Comparison of ENCODE assay signal across 14 cellular contexts in the genomic region with DNA sequence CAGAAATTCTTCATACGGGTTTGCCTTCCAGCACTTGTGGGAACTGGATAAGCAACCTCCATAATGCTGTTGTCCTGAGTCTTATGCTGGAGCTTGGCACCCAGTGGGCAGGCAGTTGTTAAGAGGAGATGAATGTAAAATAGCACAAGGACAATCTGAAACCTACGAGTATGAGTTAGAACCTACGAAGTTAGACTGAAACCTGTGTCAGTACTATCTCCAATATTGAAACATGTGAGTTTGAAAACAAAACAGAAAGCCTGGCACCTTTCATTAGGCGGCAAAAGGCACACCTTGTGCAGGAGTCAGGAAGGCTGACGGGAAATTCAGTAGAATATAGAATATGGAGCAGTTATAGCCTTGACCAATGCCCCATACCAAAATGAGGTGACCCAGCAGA.
DNase-seq lines count a peak whose midpoint lies in the region; ATAC-seq, FAIRE-seq and TF ChIP-seq lines count a peak whose summit lies in the region.
"Had no signal": no experiment of that assay in that cellular context is flagged by ENCODE, and none has a peak within 500 bp of the region (broad histone marks: within the 10 kb centered on the region; RNA-seq: fewer than 3 reads in every experiment).

No MANE protein-coding gene starts in this region.

- H3K4me3 Mint-ChIP-seq in osteocyte (ENCODE audit: unreplicated experiment): no peak overlapping the region
- H3K4me3 Mint-ChIP-seq: B cell; CD4-positive, alpha-beta memory T cell; GM23338 had no signal

- H2AFZ ChIP-seq in MM.1S (ENCODE audit: low read length) (peak overlapping the region; percentile 13), GM12878 (ENCODE audit: control insufficient read depth, low read depth, low read length) (no peak overlapping the region)
- H2AFZ ChIP-seq: GM23338 had no signal

- H3K9me3 Mint-ChIP-seq in osteocyte (ENCODE audit: unreplicated experiment): no peaks in the 10 kb centered on the region
- H3K9me3 Mint-ChIP-seq: GM23338 had no signal

- TF ChIP-seq CTCF in MM.1S (IDR thresholded peaks at IDR 0.05; ENCODE audit: low read length) (no peak), GM12878 (IDR thresholded peaks at IDR 0.05 in 2 of 3, conservative IDR thresholded peaks at IDR 0.05 in 1 of 3; ENCODE audit: control insufficient read depth in 2 of 3, extremely low read depth in 1 of 3, insufficient read depth in 1 of 3, low read depth in 3 of 3, low read length in 3 of 3) (no peak), osteocyte (IDR thresholded peaks at IDR 0.05) (no peak)

- H3K27ac ChIP-seq in MM.1S (ENCODE audit: low read length) (peak overlapping the region; percentile 28; the same call in 1 of the 2 replicates), GM12878 (ENCODE audit: control insufficient read depth, insufficient read depth) (no peak overlapping the region)
- H3K27ac ChIP-seq: C4-2B had no signal

- H4K20me1 ChIP-seq in MM.1S (ENCODE audit: insufficient read depth, low read length) (no peaks in the 10 kb centered on the region), GM12878 (ENCODE audit: control insufficient read depth, insufficient read depth) (no peaks in the 10 kb centered on the region)

- no peaks in the 10 kb centered on the region for H3K27me3 Mint-ChIP-seq in osteocyte (ENCODE audit: unreplicated experiment)
- H3K27me3 Mint-ChIP-seq: B cell; CD4-positive, alpha-beta memory T cell had no signal

- SMC1A ChIA-PET in GM12878 (lab: Charles Lee; ENCODE audit: uncharacterized antibody, unreplicated experiment): no interaction called here

- no peaks in the 10 kb centered on the region for H3K9me2 ChIP-seq in MM.1S (replicated peaks; ENCODE audit: insufficient read depth, low read length)

- H3K4me1 ChIP-seq in MM.1S (ENCODE audit: low read length) (peaks cover 7% of the 10 kb centered on the region; the same call in 1 of the 2 replicates), GM12878 (ENCODE audit: control insufficient read depth, insufficient read depth, low read length) (no peaks in the 10 kb centered on the region)
- H3K4me1 ChIP-seq: HAP-1 had no signal

- TF ChIP-seq RAD21 in GM12878 (IDR thresholded peaks at IDR 0.05; ENCODE audit: insufficient read depth, low read depth, low read length): no peak

- no peak for TF ChIP-seq EP300 in GM12878 (IDR thresholded peaks at IDR 0.05; ENCODE audit: borderline replicate concordance in 1 of 2, control insufficient read depth in 1 of 2, low read depth in 2 of 2, low read length in 2 of 2)

- H3K27me3 ChIP-seq in MM.1S (replicated peaks; ENCODE audit: insufficient read depth, low read length) (no peaks in the 10 kb centered on the region), GM12878 (replicated peaks in 1 of 2; ENCODE audit: control insufficient read depth in 2 of 2, insufficient read depth in 2 of 2, low read length in 1 of 2) (no peaks in the 10 kb centered on the region)

- POLR2A ChIA-PET in GM12878 (lab: Charles Lee): no interaction called here

- DNase-seq in MM.1S (peak; percentile 59), GM12878 (ENCODE audit: low read depth, low spot score) (no peak), osteocyte (ENCODE audit: extremely low spot score, unreplicated experiment) (no peak), NCI-H510A treated with DMSO at 0.1 percent for 48 hours (lab: John Stamatoyannopoulos, UW) (no peak)
- DNase-seq: CD4-positive, alpha-beta memory T cell; DMS153; GF-D8 had no signal

- CTCF ChIA-PET in GM12878 (lab: Yijun Ruan, JAX): no interaction called here

- H3K36me3 ChIP-seq in MM.1S (replicated peaks; ENCODE audit: insufficient read depth, low read length) (no peaks in the 10 kb centered on the region), GM12878 (ENCODE audit: control insufficient read depth in 2 of 2, insufficient read depth in 2 of 2, low read length in 1 of 2) (no peaks in the 10 kb centered on the region)
- H3K36me3 ChIP-seq: HAP-1 had no signal

- H3K9me3 ChIP-seq in MM.1S (replicated peaks; ENCODE audit: insufficient read depth, low read length) (no peaks in the 10 kb centered on the region), GM12878 (replicated peaks; ENCODE audit: control insufficient read depth, insufficient read depth, low read length) (no peaks in the 10 kb centered on the region)
- H3K9me3 ChIP-seq: HAP-1 had no signal

- intact Hi-C loops in GM12878 (cut with micrococcal nuclease; ENCODE audit: unreplicated experiment): no loop called here

- 14% methylated on average over 5 of the region's 5 CpGs for WGBS in GM12878 (ENCODE audit: insufficient coverage, insufficient replicate concordance, low lambda C conversion rate, missing lambda C conversion rate)

- H3K4me2 ChIP-seq in MM.1S (ENCODE audit: low read depth, low read length) (peak overlapping the region; percentile 19; the same call in 1 of the 2 replicates), GM12878 (ENCODE audit: control insufficient read depth, insufficient read depth) (no peak overlapping the region)
- H3K4me2 ChIP-seq: GM23338 had no signal

- no peak overlapping the region; the same call in 1 of the 2 replicates for H3K4me3 ChIP-seq in MM.1S (ENCODE audit: low read length)
- H3K4me3 ChIP-seq in GM12878: no peak overlapping the region
- H3K4me3 ChIP-seq: GM23338, HAP-1 had no signal

- in situ Hi-C loops in GM12878 (cut with MboI): no loop called here

- ATAC-seq in GM18867 (IDR thresholded peaks at IDR 0.05; ENCODE audit: unreplicated experiment): peak; percentile 59
- peak; percentile 48 for ATAC-seq in GM12878
- no peak for ATAC-seq in GM19324 (IDR thresholded peaks at IDR 0.05; ENCODE audit: low FRiP score, unreplicated experiment)
- ATAC-seq in activated CD4-positive, CD25-positive, alpha-beta regulatory T cell treated with anti-CD3 and anti-CD28 coated beads, Interleukin-2, amount 50 U/mL, for 24 hours: no peak
- ATAC-seq: GM23338 had no signal

- no peak for TF ChIP-seq POLR2A in GM12878 (IDR thresholded peaks at IDR 0.05; ENCODE audit: low read depth, low read length)

- FAIRE-seq in GM12878 (lab: Jason Lieb, UNC): no peak

- peaks cover 34% of the 10 kb centered on the region for H3K4me1 Mint-ChIP-seq in osteocyte (ENCODE audit: unreplicated experiment)
- H3K4me1 Mint-ChIP-seq: B cell; CD4-positive, alpha-beta memory T cell; GM23338 had no signal

- no peaks in the 10 kb centered on the region for H3K36me3 Mint-ChIP-seq in osteocyte (ENCODE audit: unreplicated experiment)
- H3K36me3 Mint-ChIP-seq: CD4-positive, alpha-beta memory T cell had no signal

- peak overlapping the region; percentile 3 for H3K27ac Mint-ChIP-seq in osteocyte (ENCODE audit: unreplicated experiment)
- H3K27ac Mint-ChIP-seq: B cell; CD4-positive, alpha-beta memory T cell; GM23338 had no signal

- RAD21 ChIA-PET in GM12878 (lab: Charles Lee; ENCODE audit: unreplicated experiment): no interaction called here

- H3F3A ChIP-seq in MM.1S (ENCODE audit: insufficient read depth, low read length): no peaks in the 10 kb centered on the region

- no peaks in the 10 kb centered on the region for H3K79me2 ChIP-seq in MM.1S (ENCODE audit: low read length)
- no peaks in the 10 kb centered on the region for H3K79me2 ChIP-seq in GM12878 (ENCODE audit: control insufficient read depth, insufficient read depth, low read length)

- BruUV-seq in GM12878 (replicated peaks; lab: Mats Ljungman, UMichigan): no TSS peak

- H3K9ac ChIP-seq in MM.1S (ENCODE audit: low read length) (no peak overlapping the region), GM12878 (ENCODE audit: control insufficient read depth, insufficient read depth, low read length) (no peak overlapping the region)

TF ChIP-seq in GM12878, 131 proteins besides CTCF, POLR2A, EP300 and RAD21:
- TF ChIP-seq NBN (IDR thresholded peaks at IDR 0.05) (no peak), EED (IDR thresholded peaks at IDR 0.05; ENCODE audit: low read depth) (no peak), CHD1 (IDR thresholded peaks at IDR 0.05; ENCODE audit: low read depth, low read length) (no peak), JUND (IDR thresholded peaks at IDR 0.05; ENCODE audit: low read depth, low read length) (no peak), MYC (IDR thresholded peaks at IDR 0.05; ENCODE audit: insufficient read depth, insufficient read length, insufficient replicate concordance, low read length, severe bottlenecking) (no peak), EZH2 (IDR thresholded peaks at IDR 0.05; ENCODE audit: borderline replicate concordance, control insufficient read depth, low read depth, low read length) (no peak), CBX5 (IDR thresholded peaks at IDR 0.05; ENCODE audit: low read depth) (no peak), WRNIP1 (IDR thresholded peaks at IDR 0.05; ENCODE audit: borderline replicate concordance, low read depth, low read length) (no peak), TCF3 (IDR thresholded peaks at IDR 0.05; ENCODE audit: borderline replicate concordance, insufficient read depth, low read depth, low read length) (no peak)
- TF ChIP-seq, protein P1, sequence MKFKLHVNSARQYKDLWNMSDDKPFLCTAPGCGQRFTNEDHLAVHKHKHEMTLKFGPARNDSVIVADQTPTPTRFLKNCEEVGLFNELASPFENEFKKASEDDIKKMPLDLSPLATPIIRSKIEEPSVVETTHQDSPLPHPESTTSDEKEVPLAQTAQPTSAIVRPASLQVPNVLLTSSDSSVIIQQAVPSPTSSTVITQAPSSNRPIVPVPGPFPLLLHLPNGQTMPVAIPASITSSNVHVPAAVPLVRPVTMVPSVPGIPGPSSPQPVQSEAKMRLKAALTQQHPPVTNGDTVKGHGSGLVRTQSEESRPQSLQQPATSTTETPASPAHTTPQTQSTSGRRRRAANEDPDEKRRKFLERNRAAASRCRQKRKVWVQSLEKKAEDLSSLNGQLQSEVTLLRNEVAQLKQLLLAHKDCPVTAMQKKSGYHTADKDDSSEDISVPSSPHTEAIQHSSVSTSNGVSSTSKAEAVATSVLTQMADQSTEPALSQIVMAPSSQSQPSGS (IDR thresholded peaks at IDR 0.05; ENCODE audit: low read length): no peak
TF ChIP-seq in GM12878: peak in this region for 0.

Comparison
In these comparisons a context has a peak if more than half of its experiments do, and no peak if none do; other contexts are left out.
1. ATAC-seq: peak in GM18867 (single experiment) and GM12878 (single experiment); none in GM19324 (single experiment) and activated CD4-positive, CD25-positive, alpha-beta regulatory T cell treated with anti-CD3 and anti-CD28 coated beads, Interleukin-2, amount 50 U/mL, for 24 hours (0 of 2).